1 cellular context compared by ENCODE assay signal in the genomic region with DNA sequence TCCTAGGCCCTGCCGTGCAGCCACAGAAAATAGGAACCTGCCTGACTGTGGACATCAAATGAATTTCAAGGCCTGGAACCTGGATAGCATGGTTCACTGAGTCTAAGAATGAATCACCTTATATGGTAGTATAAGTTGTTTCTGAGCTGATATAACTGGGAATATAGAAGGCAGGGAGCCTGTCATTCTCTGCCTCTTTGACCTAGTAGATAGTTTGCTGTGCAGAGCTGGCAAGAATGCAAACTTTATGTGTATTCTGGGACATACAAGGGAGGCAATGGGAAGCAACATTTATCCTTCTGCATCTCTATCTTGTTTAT.
TF ChIP-seq lines count a peak whose summit lies in the region.

No MANE protein-coding gene starts in this region.

TF ChIP-seq in GM12878, 131 proteins besides CTCF, POLR2A, EP300 and RAD21:
- no peak for TF ChIP-seq ASH2L (IDR thresholded peaks at IDR 0.05; ENCODE audit: borderline replicate concordance, low read depth)
